Comparison of ENCODE assay signal across 1 cellular context in genomic region chr14:80978403-80978802, GRCh38.
TF ChIP-seq lines count a peak whose summit lies in the region.

No MANE protein-coding gene starts in this region.

TF ChIP-seq in HepG2, 621 proteins besides CTCF, POLR2A, EP300 and RAD21:
- TF ChIP-seq ZNF441 (CRISPR knock-in tag; IDR thresholded peaks at IDR 0.05; ENCODE audit: borderline replicate concordance), result no peak
- TF ChIP-seq ZNF282 (IDR thresholded peaks at IDR 0.05; ENCODE audit: partially characterized antibody), result no peak
- TF ChIP-seq ISL2 (CRISPR knock-in tag; IDR thresholded peaks at IDR 0.05), result no peak
- TF ChIP-seq CBX2 (IDR thresholded peaks at IDR 0.05; ENCODE audit: low read depth, low read length), result no peak
- no peak for TF ChIP-seq CBX2 (CRISPR knock-in tag; IDR thresholded peaks at IDR 0.05; ENCODE audit: low read depth)
- TF ChIP-seq ZFP62 (CRISPR knock-in tag; IDR thresholded peaks at IDR 0.05), result no peak
- no peak for TF ChIP-seq ZKSCAN8 (CRISPR knock-in tag; IDR thresholded peaks at IDR 0.05; ENCODE audit: borderline replicate concordance)
- no peak for TF ChIP-seq SIN3A (IDR thresholded peaks at IDR 0.05; ENCODE audit: borderline replicate concordance, low read depth, low read length)
- no peak for TF ChIP-seq AGO2 (optimal IDR thresholded peaks at IDR 0.05; ENCODE audit: low read depth, low read length)
